Comparison of ENCODE assay signal across 1 cellular context in genomic region chr4:150283689-150284088, GRCh38.
TF ChIP-seq lines count a peak whose summit lies in the region.

No MANE protein-coding gene starts in this region.

TF ChIP-seq in IMR-90, 13 proteins besides CTCF, POLR2A, EP300 and RAD21:
- TF ChIP-seq RCOR1 (IDR thresholded peaks at IDR 0.05; ENCODE audit: insufficient replicate concordance, low read length) (peak; percentile 31), CEBPB (IDR thresholded peaks at IDR 0.05; ENCODE audit: low read depth, low read length) (peak; percentile 71), MAFK (IDR thresholded peaks at IDR 0.05; ENCODE audit: low read depth, low read length) (peak; percentile 68; the same call in 1 of the 2 replicates), BHLHE40 (IDR thresholded peaks at IDR 0.05; ENCODE audit: low read depth, low read length) (no peak)
TF ChIP-seq in IMR-90: peak in this region for 3.
